Comparison of ENCODE assay signal across 22 cellular contexts in the genomic region with DNA sequence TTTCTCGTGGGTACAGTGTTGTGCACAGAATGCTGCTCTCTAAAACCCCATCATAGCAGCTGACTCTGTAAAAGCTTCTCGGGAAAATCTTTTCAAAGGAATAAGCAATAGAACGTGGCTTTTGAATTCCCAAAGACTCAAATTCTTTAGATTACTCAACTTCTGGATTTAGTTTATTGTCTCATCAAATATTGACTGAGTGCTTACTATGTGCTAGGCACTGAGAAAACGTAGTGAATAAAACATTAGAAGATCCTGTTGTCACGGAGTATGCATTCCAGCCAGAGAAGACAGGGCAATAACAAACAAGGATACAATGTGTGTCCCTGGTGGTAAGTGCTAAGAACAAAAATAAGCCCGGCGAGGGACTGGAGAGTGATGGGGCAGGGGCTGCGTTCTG.
DNase-seq lines count a peak whose midpoint lies in the region; ATAC-seq, FAIRE-seq and TF ChIP-seq lines count a peak whose summit lies in the region.
"Had no signal": no experiment of that assay in that cellular context is flagged by ENCODE, and none has a peak within 500 bp of the region (broad histone marks: within the 10 kb centered on the region; RNA-seq: fewer than 3 reads in every experiment).

No MANE protein-coding gene starts in this region.

- H3K4me1 Mint-ChIP-seq in neural progenitor cell: peaks cover 19% of the 10 kb centered on the region
- H3K4me1 Mint-ChIP-seq: CD14-positive monocyte had no signal

- H3K4ac ChIP-seq in H1 (replicated peaks; ENCODE audit: insufficient read length, low read depth, low read length): no peak overlapping the region

- no peak overlapping the region for H3K27ac Mint-ChIP-seq in neural progenitor cell
- H3K27ac Mint-ChIP-seq: CD4-positive, alpha-beta T cell; CD8-positive, alpha-beta T cell had no signal

- H3K9ac ChIP-seq in HepG2 (ENCODE audit: insufficient read depth, low read depth, low read length) (no peak overlapping the region), H1 (replicated peaks in 1 of 4; ENCODE audit: extremely low read depth in 1 of 4, low read depth in 3 of 4, low read length in 3 of 4) (no peak overlapping the region), neural progenitor cell (no peak overlapping the region)
- H3K9ac ChIP-seq: BLaER1 had no signal

- H4K5ac ChIP-seq in H1 (ENCODE audit: insufficient read length, low read depth, low read length): no peak overlapping the region

- CTCF ChIA-PET in HepG2 (lab: Yijun Ruan, JAX; ENCODE audit: low intra/inter-chr PET ratio, low total read pairs): no interaction called here
- CTCF ChIA-PET in H1 (lab: Charles Lee; ENCODE audit: partially characterized antibody): interaction anchor here (0.5 to 1.9 kb wide), 7 partner anchors 11 to 849 kb away, joined by 3 to 8 read pairs (median 3); no protein-coding TSS in a partner anchor

- no peak overlapping the region for H3K23ac ChIP-seq in H1 (ENCODE audit: insufficient read length)

- H3K79me1 ChIP-seq in H1 (ENCODE audit: low read depth, low read length): no peaks in the 10 kb centered on the region

- H3K36me3 ChIP-seq in HepG2 (replicated peaks in 1 of 2; ENCODE audit: control insufficient read depth in 1 of 2, insufficient read depth in 2 of 2, low read length in 2 of 2): no peaks in the 10 kb centered on the region
- no peaks in the 10 kb centered on the region for H3K36me3 ChIP-seq in right lobe of liver
- H3K36me3 ChIP-seq in H1 (ENCODE audit: control insufficient read depth in 2 of 4, insufficient read depth in 4 of 4, low read length in 3 of 4): no peaks in the 10 kb centered on the region
- H3K36me3 ChIP-seq in neural progenitor cell: no peaks in the 10 kb centered on the region
- H3K36me3 ChIP-seq in MG63: no peaks in the 10 kb centered on the region
- H3K36me3 ChIP-seq: BE2C, BLaER1 had no signal

- H3K4me2 ChIP-seq in HepG2 (ENCODE audit: low read depth, low read length): no peak overlapping the region
- no peak overlapping the region; a peak in 1 of 4 replicates for H3K4me2 ChIP-seq in H1 (ENCODE audit: insufficient read depth in 1 of 2, low read depth in 2 of 2, low read length in 2 of 2)
- peak overlapping the region; percentile 28 for H3K4me2 ChIP-seq in neural progenitor cell
- H3K4me2 ChIP-seq: BLaER1 had no signal

- no peak overlapping the region for H3K56ac ChIP-seq in H1 (replicated peaks; ENCODE audit: insufficient read length, low read depth, low read length)

- H3K79me2 ChIP-seq in HepG2 (ENCODE audit: insufficient read depth, low read length) (no peaks in the 10 kb centered on the region), H1 (ENCODE audit: control insufficient read depth in 1 of 2, insufficient read depth in 2 of 2, low read length in 2 of 2) (no peaks in the 10 kb centered on the region), neural progenitor cell (ENCODE audit: low read depth) (no peaks in the 10 kb centered on the region)

- H2BK5ac ChIP-seq in H1 (ENCODE audit: low read depth, low read length): no peak overlapping the region

- TF ChIP-seq POLR2A in HepG2 (IDR thresholded peaks at IDR 0.05; ENCODE audit: insufficient read depth in 1 of 2, low read depth in 2 of 2, low read length in 2 of 2) (no peak), right lobe of liver (IDR thresholded peaks at IDR 0.05) (no peak), H1 (IDR thresholded peaks at IDR 0.05; ENCODE audit: control extremely low read depth in 1 of 2, low read depth in 2 of 2, low read length in 2 of 2) (no peak)

- ATAC-seq in HepG2 (no peak), right lobe of liver (no peak)
- ATAC-seq: CD8-positive, alpha-beta T cell had no signal

- TF ChIP-seq RAD21 in HepG2 (CRISPR knock-in tag; IDR thresholded peaks at IDR 0.05) (no peak), H1 (IDR thresholded peaks at IDR 0.05 in 1 of 2, conservative IDR thresholded peaks at IDR 0.05 in 1 of 2; ENCODE audit: low read depth in 2 of 2, low read length in 2 of 2) (no peak)

- peaks cover 43% of the 10 kb centered on the region for H3K27me3 Mint-ChIP-seq in neural progenitor cell (ENCODE audit: insufficient read depth, low read depth)
- H3K27me3 Mint-ChIP-seq: CD4-positive, alpha-beta T cell had no signal

- TF ChIP-seq CTCF in HepG2 (CRISPR knock-in tag; IDR thresholded peaks at IDR 0.05) (no peak), right lobe of liver (IDR thresholded peaks at IDR 0.05) (no peak), H1 (IDR thresholded peaks at IDR 0.05; ENCODE audit: control extremely low read depth in 1 of 3, insufficient read depth in 1 of 3, low read depth in 1 of 3, low read length in 3 of 3) (no peak), neural progenitor cell (IDR thresholded peaks at IDR 0.05) (no peak)

- BruUV-seq in HepG2 (replicated peaks; lab: Mats Ljungman, UMichigan): no TSS peak

- H3K27me3 ChIP-seq in HepG2 (ENCODE audit: control insufficient read depth in 1 of 2, insufficient read depth in 2 of 2, low read length in 2 of 2): no peaks in the 10 kb centered on the region
- no peaks in the 10 kb centered on the region for H3K27me3 ChIP-seq in right lobe of liver
- H3K27me3 ChIP-seq in H1 (replicated peaks in 1 of 4; ENCODE audit: control insufficient read depth in 3 of 4, extremely low read depth in 1 of 4, insufficient read depth in 3 of 4, low read length in 3 of 4): peaks cover 0 to 5% (median 2%) of the 10 kb centered on the region in 4 experiments; a peak in 3 of 7 replicates
- H3K27me3 ChIP-seq in neural progenitor cell: peaks cover 20% of the 10 kb centered on the region
- peaks cover 4% of the 10 kb centered on the region; the same call in 1 of the 2 replicates for H3K27me3 ChIP-seq in MG63
- H3K27me3 ChIP-seq: BE2C, BLaER1 had no signal

- POLR2A ChIA-PET in HepG2 (lab: Yijun Ruan, JAX): no interaction called here
- POLR2A ChIA-PET in H1 (lab: Charles Lee; ENCODE audit: partially characterized antibody): no interaction called here

- 47% methylated on average over 8 of the region's 8 CpGs for WGBS in HepG2 (ENCODE audit: low lambda C conversion rate)
- whole genome bisulfite sequencing in right lobe of liver (ENCODE audit: insufficient coverage, low coverage, low lambda C conversion rate, missing lambda C conversion rate): 69% methylated on average over 8 of the region's 8 CpGs
- WGBS in H1 (ENCODE audit: extremely low coverage in 1 of 2, insufficient coverage in 1 of 2, insufficient read length in 1 of 2, insufficient replicate concordance in 2 of 2, low coverage in 1 of 2, low lambda C conversion rate in 2 of 2, missing lambda C conversion rate in 1 of 2), 2 experiments: 76% methylated on average over 8 of the region's 8 CpGs; no CpG with 5 or more reads in 1 of the 2 experiments

- no peaks in the 10 kb centered on the region for H4K20me1 ChIP-seq in HepG2 (ENCODE audit: insufficient read depth, low read length)
- no peaks in the 10 kb centered on the region for H4K20me1 ChIP-seq in H1 (replicated peaks in 1 of 2; ENCODE audit: control insufficient read depth in 1 of 2, insufficient read depth in 2 of 2, low read length in 2 of 2)
- H4K20me1 ChIP-seq in neural progenitor cell (ENCODE audit: low read depth): peaks cover 7% of the 10 kb centered on the region
- H4K20me1 ChIP-seq: BLaER1 had no signal

- TF ChIP-seq EP300 in HepG2 (IDR thresholded peaks at IDR 0.05; ENCODE audit: low read depth in 2 of 2, low read length in 2 of 2) (no peak), HepG2 (CRISPR knock-in tag; IDR thresholded peaks at IDR 0.05; ENCODE audit: borderline replicate concordance) (no peak), H1 (IDR thresholded peaks at IDR 0.05; ENCODE audit: borderline replicate concordance in 1 of 2, low read depth in 2 of 2, low read length in 2 of 2) (no peak)

- H4K91ac ChIP-seq in H1 (replicated peaks; ENCODE audit: insufficient read length, low read length): no peak overlapping the region

- H3K14ac ChIP-seq in H1 (ENCODE audit: insufficient read length): no peak overlapping the region

- H3K4me1 ChIP-seq in HepG2 (ENCODE audit: insufficient read depth, low read length) (peaks cover 14% of the 10 kb centered on the region), right lobe of liver (peaks cover 0 to 7% (median 0%) of the 10 kb centered on the region in 4 donors), H1 (replicated peaks in 1 of 4; ENCODE audit: control insufficient read depth in 3 of 4, insufficient read depth in 4 of 4, low read length in 3 of 4) (peaks cover 0 to 8% (median 4%) of the 10 kb centered on the region in 4 experiments; a peak in 3 of 7 replicates), neural progenitor cell (peaks cover 42% of the 10 kb centered on the region)
- H3K4me1 ChIP-seq: BLaER1 had no signal

- no peak overlapping the region for H2BK120ac ChIP-seq in H1 (replicated peaks; ENCODE audit: low read depth, low read length)

- 0 out of 2 replicates have a peak overlapping the region, but pooled peaks have one; percentile 42 for H2BK12ac ChIP-seq in H1 (ENCODE audit: low read depth, low read length)

- H2BK20ac ChIP-seq in H1 (ENCODE audit: low read length): no peak overlapping the region

- peaks cover 2% of the 10 kb centered on the region for H3K36me3 Mint-ChIP-seq in neural progenitor cell

- no peak overlapping the region for H4K8ac ChIP-seq in H1 (ENCODE audit: extremely low read depth, insufficient read depth, low read length)

- H3K4me3 Mint-ChIP-seq in neural progenitor cell: no peak overlapping the region
- H3K4me3 Mint-ChIP-seq: CD4-positive, alpha-beta T cell; CD8-positive, alpha-beta T cell had no signal

- DNase-seq in HepG2 (ENCODE audit: low spot score) (no peak), right lobe of liver (no peak), H1 (ENCODE audit: low read depth in 1 of 2, low spot score in 2 of 2) (no peak), neural progenitor cell (ENCODE audit: low spot score) (peak; percentile 19), NCI-H510A treated with DMSO at 0.1 percent for 48 hours (lab: John Stamatoyannopoulos, UW) (no peak), MG63 (no peak), HuH-7.5 (ENCODE audit: low spot score) (no peak)
- DNase-seq: ACHN; BE2C; C1 segment of cervical spinal cord; Caco-2; Calu3; CD4-positive, alpha-beta T cell; CD8-positive, alpha-beta T cell; DMS79 treated with DMSO at 0.1 percent for 48 hours; GF-D8 had no signal

- no peak overlapping the region for H2AFZ ChIP-seq in HepG2 (ENCODE audit: low read length)
- no peak overlapping the region for H2AFZ ChIP-seq in H1 (ENCODE audit: low read length)
- H2AFZ ChIP-seq in neural progenitor cell (replicated peaks): no peak overlapping the region

- H3K23me2 ChIP-seq in H1 (ENCODE audit: low read depth, low read length): no peaks in the 10 kb centered on the region; the same call in 1 of the 2 replicates

- no peaks in the 10 kb centered on the region for H3K9me3 Mint-ChIP-seq in neural progenitor cell
- H3K9me3 Mint-ChIP-seq: CD4-positive, alpha-beta T cell; CD8-positive, alpha-beta T cell had no signal

- in situ Hi-C loops in HepG2 (cut with HindIII; ENCODE audit: extremely low pct_ligation_motif_present, low pct_unique_long_range_greater_than_20kb): no loop called here

- H3K4me3 ChIP-seq in HepG2 (replicated peaks in 1 of 3; ENCODE audit: insufficient read depth in 1 of 3, low read depth in 2 of 3, low read length in 3 of 3): no peak overlapping the region
- H3K4me3 ChIP-seq in right lobe of liver: no peak overlapping the region
- H3K4me3 ChIP-seq in H1 (ENCODE audit: extremely low read depth in 1 of 4, insufficient read depth in 2 of 4, low read depth in 3 of 4, low read length in 4 of 4): no peak overlapping the region
- H3K4me3 ChIP-seq in neural progenitor cell: no peak overlapping the region
- no peak overlapping the region for H3K4me3 ChIP-seq in MG63
- H3K4me3 ChIP-seq: BLaER1 had no signal

- H3K18ac ChIP-seq in H1 (ENCODE audit: extremely low read depth, low read length): no peak overlapping the region

- H3K9me3 ChIP-seq in HepG2 (ENCODE audit: low read length) (no peaks in the 10 kb centered on the region), right lobe of liver (no peaks in the 10 kb centered on the region), H1 (ENCODE audit: insufficient read depth in 2 of 2, low read depth in 1 of 2, low read length in 1 of 2) (no peaks in the 10 kb centered on the region), neural progenitor cell (ENCODE audit: low read depth) (no peaks in the 10 kb centered on the region), MG63 (no peaks in the 10 kb centered on the region; the same call in 1 of the 2 replicates)
- H3K9me3 ChIP-seq: BE2C, BLaER1, Caco-2 had no signal

- no peak overlapping the region for H2AK5ac ChIP-seq in H1 (ENCODE audit: low read depth, low read length)

- H3F3A ChIP-seq in neural progenitor cell (ENCODE audit: low read depth): peaks cover 27% of the 10 kb centered on the region

- no peak overlapping the region for H3K27ac ChIP-seq in HepG2 (ENCODE audit: extremely low read length, insufficient read depth, low read length)
- H3K27ac ChIP-seq in right lobe of liver: no peak overlapping the region
- H3K27ac ChIP-seq in H1 (ENCODE audit: low read depth, low read length): no peak overlapping the region
- H3K27ac ChIP-seq in neural progenitor cell: no peak overlapping the region
- H3K27ac ChIP-seq: 22Rv1, BLaER1 had no signal

- H2BK15ac ChIP-seq in H1 (ENCODE audit: low read length): no peak overlapping the region

- FAIRE-seq in HepG2 (lab: Jason Lieb, UNC) (no peak), H1 (lab: Jason Lieb, UNC) (no peak)
- FAIRE-seq: D721Med, G401.6, GM12891 had no signal

- intact Hi-C loops in HepG2 (cut with micrococcal nuclease; ENCODE audit: unreplicated experiment) (no loop called here), right lobe of liver (cut with DNase I) (no loop called here)
